ENCODE assay signal across 8 cellular contexts in genomic region chr4:112145326-112145819, GRCh38. TPM values are rescaled to one million over a fixed set of nuclear protein-coding genes. Genes with fewer than 3 reads are reported as not detected.
DNase-seq lines count a peak whose midpoint lies in the region; ATAC-seq and TF ChIP-seq lines count a peak whose summit lies in the region.

FAM241A (plus strand) TSS chr4:112145454; CDS start chr4:112145581, 127 bp downstream.

- peak in 1 of 2 donors; percentile 7 for TF ChIP-seq POLR2A in lower leg skin (IDR thresholded peaks at IDR 0.05)

- 0% methylated on average over 2 to 53 of the region's 74 CpGs for WGBS in lower leg skin, 2 donors

- in situ Hi-C loops in ACHN (cut with HindIII; ENCODE audit: low pct_ligation_motif_present, low pct_unique_long_range_greater_than_20kb, low sequenced_read_pairs) = no loop called here

- H3K4me3 ChIP-seq in lower leg skin (ENCODE audit: low read depth, poor library complexity, severe bottlenecking) = peak within 1 kb of the TSS; percentile 63

- intact Hi-C loops in lower leg skin (cut with DNase I; ENCODE audit: low total_unique reads) = no loop called here

- DNase-seq in ACHN (peak; percentile 80), NCI-H446 treated with DMSO at 0.1 percent for 48 hours (lab: John Stamatoyannopoulos, UW) (peak; percentile 63), dermis blood vessel endothelial cell (peak; percentile 91), lower leg skin (ENCODE audit: low spot score in 2 of 2) (peak; percentile 71 to 96)
- peak; percentile 89 for DNase-seq in activated CD4-positive, alpha-beta T cell treated with anti-CD3 and anti-CD28 coated beads, Interleukin-2, amount 50 U/mL, for 1 hour
- peak; percentile 74 to 96 (median 82) for DNase-seq in stimulated activated CD4-positive, alpha-beta T cell treated with anti-CD3 and anti-CD28 coated beads, TNF-alpha, amount 100 ng/mL, for 1 hour (ENCODE audit: low read depth in 3 of 3, low spot score in 1 of 3)

- TF ChIP-seq CTCF in lower leg skin (IDR thresholded peaks at IDR 0.05) = no peak

- ATAC-seq in GM18520 (IDR thresholded peaks at IDR 0.05; ENCODE audit: unreplicated experiment) (peak; percentile 68), HG03045 (IDR thresholded peaks at IDR 0.05; ENCODE audit: unreplicated experiment) (peak; percentile 88)

RNA-seq across cellular contexts. Expression of gene FAM241A, which starts in this region (rescaled TPM):
- total RNA-seq in dermis blood vessel endothelial cell (19.2 and 20.3 TPM in 2 replicates), lower leg skin (1 to 10 TPM; 4.0 to 5.6 (median 4.6) TPM)

Comparison
In these comparisons a context has a peak if more than half of its experiments do, and no peak if none do; other contexts are left out.
1. Peak in every context shown above with its lines: DNase-seq, ATAC-seq and H3K4me3 ChIP-seq.